Comparison of ENCODE assay signal across 8 cellular contexts in the genomic region with DNA sequence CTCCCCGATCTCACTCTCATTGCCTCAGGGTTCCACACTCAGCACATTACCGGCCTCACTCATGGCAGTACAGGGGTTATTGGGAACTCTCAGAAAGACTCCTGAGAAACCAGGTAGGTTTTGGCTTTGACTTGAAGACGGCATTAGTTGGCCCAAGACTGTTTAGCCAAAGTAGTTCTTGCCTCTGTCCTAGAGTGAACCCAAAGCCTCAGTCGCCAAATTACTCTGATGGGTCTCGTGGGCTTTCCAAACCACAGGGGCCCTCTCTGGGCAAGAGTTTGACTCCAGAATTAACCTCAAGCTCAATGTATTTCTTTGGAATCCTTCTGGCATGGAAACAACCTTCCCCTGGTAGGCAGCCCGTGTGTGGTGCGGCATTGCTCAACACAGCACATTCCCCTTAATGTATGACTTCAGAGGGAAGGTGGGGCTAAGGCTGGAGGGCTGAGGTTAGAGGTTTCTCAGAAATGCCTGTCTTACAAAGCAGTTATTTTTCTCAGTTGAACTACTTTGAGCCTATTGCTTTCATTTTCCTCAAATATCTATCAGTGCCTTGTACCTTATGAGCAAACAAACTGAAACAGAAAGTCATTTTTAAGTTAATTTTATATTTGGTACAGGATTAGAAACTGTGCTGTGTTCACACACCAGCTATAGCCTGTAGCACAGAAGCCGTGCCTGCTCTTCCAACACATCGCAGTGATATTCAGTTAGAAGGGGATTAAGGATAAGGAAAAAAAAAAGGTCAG.
DNase-seq lines count a peak whose midpoint lies in the region; ATAC-seq and TF ChIP-seq lines count a peak whose summit lies in the region.

No MANE protein-coding gene starts in this region.

- no peak overlapping the region for H3K27ac Mint-ChIP-seq in activated naive CD8-positive, alpha-beta T cell treated with anti-CD3 and anti-CD28 coated beads, Interleukin-2, amount 50 U/mL, for 24 hours

- H3K9me3 Mint-ChIP-seq in activated naive CD8-positive, alpha-beta T cell treated with anti-CD3 and anti-CD28 coated beads, Interleukin-2, amount 50 U/mL, for 24 hours = no peaks in the 10 kb centered on the region

- H3K36me3 Mint-ChIP-seq in activated naive CD8-positive, alpha-beta T cell treated with anti-CD3 and anti-CD28 coated beads, Interleukin-2, amount 50 U/mL, for 24 hours (ENCODE audit: low read depth) = no peaks in the 10 kb centered on the region

- H3K27me3 Mint-ChIP-seq in activated naive CD8-positive, alpha-beta T cell treated with anti-CD3 and anti-CD28 coated beads, Interleukin-2, amount 50 U/mL, for 24 hours = no peaks in the 10 kb centered on the region

- peaks cover 8% of the 10 kb centered on the region for H3K4me1 Mint-ChIP-seq in activated naive CD8-positive, alpha-beta T cell treated with anti-CD3 and anti-CD28 coated beads, Interleukin-2, amount 50 U/mL, for 24 hours

- DNase-seq in GM10266 (ENCODE audit: extremely low spot score) (peak; percentile 65), sciatic nerve (ENCODE audit: low spot score) (no peak), GF-D8 (lab: John Stamatoyannopoulos, UW) (no peak), inferior parietal cortex (ENCODE audit: extremely low spot score) (no peak), LoVo (ENCODE audit: low spot score) (no peak)
- no peak for DNase-seq in activated naive CD8-positive, alpha-beta T cell treated with anti-CD3 and anti-CD28 coated beads, Interleukin-2, amount 50 U/mL, for 24 hours

- peak; percentile 97 for ATAC-seq in GM21360 (IDR thresholded peaks at IDR 0.05; ENCODE audit: unreplicated experiment)
- peak; percentile 97 for ATAC-seq in HG03520 (IDR thresholded peaks at IDR 0.05; ENCODE audit: unreplicated experiment)
- peak; percentile 85 for ATAC-seq in activated naive CD8-positive, alpha-beta T cell treated with anti-CD3 and anti-CD28 coated beads, Interleukin-2, amount 50 U/mL, for 24 hours
- ATAC-seq in sciatic nerve = peak; percentile 85

- intact Hi-C loops in sciatic nerve (cut with DNase I) = no loop called here

- no peak for TF ChIP-seq CTCF in GM10266 (IDR thresholded peaks at IDR 0.05; ENCODE audit: control insufficient read depth, insufficient read depth, low read depth, missing control alignments)

- no peak overlapping the region for H3K4me3 Mint-ChIP-seq in activated naive CD8-positive, alpha-beta T cell treated with anti-CD3 and anti-CD28 coated beads, Interleukin-2, amount 50 U/mL, for 24 hours
